18 cellular contexts compared by ENCODE assay signal in genomic region chr21:33884361-33885157, GRCh38. TPM values are rescaled to one million over a fixed set of nuclear protein-coding genes. Genes with fewer than 3 reads are reported as not detected.
DNase-seq lines count a peak whose midpoint lies in the region; ATAC-seq and TF ChIP-seq lines count a peak whose summit lies in the region.
"Had no signal": no experiment of that assay in that cellular context is flagged by ENCODE, and none has a peak within 500 bp of the region (broad histone marks: within the 10 kb centered on the region; RNA-seq: fewer than 3 reads in every experiment).

No MANE protein-coding gene starts in this region.

- no peak for TF ChIP-seq CTCF in neural progenitor cell (IDR thresholded peaks at IDR 0.05)

- H3K9me3 Mint-ChIP-seq in neural progenitor cell = no peaks in the 10 kb centered on the region
- no peaks in the 10 kb centered on the region for H3K9me3 Mint-ChIP-seq in activated T-cell treated with anti-CD3 and anti-CD28 coated beads, Interleukin-2, amount 50 U/mL, for 4 hours
- H3K9me3 Mint-ChIP-seq: activated CD4-positive, alpha-beta memory T cell treated with anti-CD3 and anti-CD28 coated beads, Interleukin-2, amount 10 ng/mL, durations not matched to agents 7 days and 5 days had no signal

- H3K27ac ChIP-seq in neural progenitor cell = no peak overlapping the region
- H3K27ac ChIP-seq: foreskin keratinocyte, upper lobe of right lung had no signal

- no peaks in the 10 kb centered on the region for H4K20me1 ChIP-seq in neural progenitor cell (ENCODE audit: low read depth)

- no peak for ATAC-seq in GM19035 (IDR thresholded peaks at IDR 0.05; ENCODE audit: unreplicated experiment)
- no peak for ATAC-seq in activated T-cell treated with anti-CD3 and anti-CD28 coated beads, Interleukin-2, amount 50 U/mL, for 4 hours
- ATAC-seq: foreskin keratinocyte, HCT116, upper lobe of right lung had no signal

- peak; percentile 13 for DNase-seq in COLO829 (ENCODE audit: low spot score)
- peak; percentile 57 to 89 for DNase-seq in NCI-H446 (lab: John Stamatoyannopoulos, UW)
- peak; percentile 59 for DNase-seq in cerebellum (ENCODE audit: low spot score)
- no peak for DNase-seq in neural progenitor cell (ENCODE audit: low spot score)
- no peak for DNase-seq in activated T-cell treated with anti-CD3 and anti-CD28 coated beads, Interleukin-2, amount 50 U/mL, for 4 hours
- DNase-seq in DMS53 (lab: John Stamatoyannopoulos, UW) = no peak
- DNase-seq in mesenteric fat pad (ENCODE audit: low spot score) = no peak
- DNase-seq: activated CD4-positive, alpha-beta memory T cell treated with anti-CD3 and anti-CD28 coated beads, Interleukin-2, amount 10 ng/mL, durations not matched to agents 7 days and 5 days; BE2C; IMR-90; NCI-H1092; SIG-M5; upper lobe of right lung had no signal

- peaks cover 2% of the 10 kb centered on the region for H3K36me3 Mint-ChIP-seq in neural progenitor cell
- H3K36me3 Mint-ChIP-seq in activated T-cell treated with anti-CD3 and anti-CD28 coated beads, Interleukin-2, amount 50 U/mL, for 4 hours (ENCODE audit: insufficient read depth) = no peaks in the 10 kb centered on the region

- no peak overlapping the region for H3K9ac ChIP-seq in neural progenitor cell

- peak overlapping the region; percentile 52 for H3K27ac Mint-ChIP-seq in neural progenitor cell
- H3K27ac Mint-ChIP-seq: activated CD4-positive, alpha-beta memory T cell treated with anti-CD3 and anti-CD28 coated beads, Interleukin-2, amount 10 ng/mL, durations not matched to agents 7 days and 5 days had no signal

- peaks cover 3% of the 10 kb centered on the region for H3F3A ChIP-seq in neural progenitor cell (ENCODE audit: low read depth)

- no peaks in the 10 kb centered on the region for H3K36me3 ChIP-seq in neural progenitor cell
- H3K36me3 ChIP-seq: BE2C, upper lobe of right lung had no signal

- peaks cover 8% of the 10 kb centered on the region for H3K4me1 ChIP-seq in neural progenitor cell
- H3K4me1 ChIP-seq: BE2C, foreskin keratinocyte, upper lobe of right lung had no signal

- H3K27me3 Mint-ChIP-seq in neural progenitor cell (ENCODE audit: insufficient read depth, low read depth) = peaks cover 12% of the 10 kb centered on the region
- H3K27me3 Mint-ChIP-seq in activated T-cell treated with anti-CD3 and anti-CD28 coated beads, Interleukin-2, amount 50 U/mL, for 4 hours (ENCODE audit: low read depth) = peaks cover 7% of the 10 kb centered on the region

- H3K27me3 ChIP-seq in neural progenitor cell = no peaks in the 10 kb centered on the region
- H3K27me3 ChIP-seq: BE2C, dorsolateral prefrontal cortex, upper lobe of right lung had no signal

- H3K4me2 ChIP-seq in neural progenitor cell = no peak overlapping the region

- no peak overlapping the region for H2AFZ ChIP-seq in neural progenitor cell (replicated peaks)

- no peaks in the 10 kb centered on the region for H3K79me2 ChIP-seq in neural progenitor cell (ENCODE audit: low read depth)

- no peak overlapping the region for H3K4me3 ChIP-seq in neural progenitor cell
- H3K4me3 ChIP-seq: dorsolateral prefrontal cortex, lung, upper lobe of right lung had no signal

- H3K9me3 ChIP-seq in neural progenitor cell (ENCODE audit: low read depth) = no peaks in the 10 kb centered on the region
- H3K9me3 ChIP-seq: BE2C, upper lobe of right lung had no signal

- no peak overlapping the region for H3K4me3 Mint-ChIP-seq in neural progenitor cell
- no peak overlapping the region for H3K4me3 Mint-ChIP-seq in activated T-cell treated with anti-CD3 and anti-CD28 coated beads, Interleukin-2, amount 50 U/mL, for 4 hours
- H3K4me3 Mint-ChIP-seq: activated CD4-positive, alpha-beta memory T cell treated with anti-CD3 and anti-CD28 coated beads, Interleukin-2, amount 10 ng/mL, durations not matched to agents 7 days and 5 days had no signal

- peaks cover 19% of the 10 kb centered on the region for H3K4me1 Mint-ChIP-seq in neural progenitor cell
- no peaks in the 10 kb centered on the region for H3K4me1 Mint-ChIP-seq in activated T-cell treated with anti-CD3 and anti-CD28 coated beads, Interleukin-2, amount 50 U/mL, for 4 hours (ENCODE audit: low read depth)
- H3K4me1 Mint-ChIP-seq: activated CD4-positive, alpha-beta memory T cell treated with anti-CD3 and anti-CD28 coated beads, Interleukin-2, amount 10 ng/mL, durations not matched to agents 7 days and 5 days had no signal

RNA-seq across cellular contexts. Expression of gene ATP5PO, which starts 31.0 kb away (rescaled TPM):
- 82.2 TPM for total RNA-seq in cerebellum
- total RNA-seq in neural progenitor cell (ENCODE audit: low replicate concordance) = 271 and 309 TPM in 2 replicates
- 100 to 1,000 TPM; 135 to 179 (median 176) TPM for total RNA-seq in activated T-cell treated with anti-CD3 and anti-CD28 coated beads, Interleukin-2, amount 50 U/mL, for 4 hours
- total RNA-seq in mesenteric fat pad = 171 TPM

Comparison
In these comparisons a context has a peak if more than half of its experiments do, and no peak if none do; other contexts are left out.
1. DNase-seq: peak in COLO829 (single experiment), NCI-H446 (2 of 2) and cerebellum (single experiment); none in neural progenitor cell (single experiment), activated T-cell treated with anti-CD3 and anti-CD28 coated beads, Interleukin-2, amount 50 U/mL, for 4 hours (single experiment), DMS53 (single experiment) and mesenteric fat pad (single experiment).